ENCODE assay signal across 8 cellular contexts in the genomic region with DNA sequence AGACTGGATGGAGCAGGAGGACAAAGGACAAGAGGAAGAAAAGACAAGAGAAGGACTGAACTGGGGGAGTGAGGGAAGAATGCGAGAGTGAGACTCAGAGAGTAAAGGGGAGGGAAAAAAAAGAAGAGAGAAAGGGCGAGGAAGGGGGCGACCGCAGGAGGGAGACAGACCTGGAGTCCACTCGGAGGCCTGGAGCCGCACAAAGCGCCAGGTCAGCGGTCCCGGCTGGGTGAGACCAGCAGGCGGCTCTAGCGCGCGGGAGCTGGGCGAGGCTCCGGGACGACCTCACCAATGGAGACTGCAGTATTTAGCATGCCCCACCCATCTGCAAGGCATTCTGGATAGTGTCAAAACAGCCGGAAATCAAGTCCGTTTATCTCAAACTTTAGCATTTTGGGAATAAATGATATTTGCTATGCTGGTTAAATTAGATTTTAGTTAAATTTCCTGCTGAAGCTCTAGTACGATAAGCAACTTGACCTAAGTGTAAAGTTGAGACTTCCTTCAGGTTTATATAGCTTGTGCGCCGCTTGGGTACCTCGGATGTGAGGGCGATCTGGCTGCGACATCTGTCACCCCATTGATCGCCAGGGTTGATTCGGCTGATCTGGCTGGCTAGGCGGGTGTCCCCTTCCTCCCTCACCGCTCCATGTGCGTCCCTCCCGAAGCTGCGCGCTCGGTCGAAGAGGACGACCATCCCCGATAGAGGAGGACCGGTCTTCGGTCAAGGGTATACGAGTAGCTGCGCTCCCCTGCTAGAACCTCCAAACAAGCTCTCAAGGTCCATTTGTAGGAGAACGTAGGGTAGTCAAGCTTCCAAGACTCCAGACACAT. TPM values are rescaled to one million over a fixed set of nuclear protein-coding genes. Genes with fewer than 3 reads are reported as not detected.
DNase-seq lines count a peak whose midpoint lies in the region; ATAC-seq and TF ChIP-seq lines count a peak whose summit lies in the region.
"Not testable (repeated sequence)": the region's sequence is repeated elsewhere in the genome, so short reads cannot be mapped to it uniquely, and the experiment has no call there.

A gene with protein sequence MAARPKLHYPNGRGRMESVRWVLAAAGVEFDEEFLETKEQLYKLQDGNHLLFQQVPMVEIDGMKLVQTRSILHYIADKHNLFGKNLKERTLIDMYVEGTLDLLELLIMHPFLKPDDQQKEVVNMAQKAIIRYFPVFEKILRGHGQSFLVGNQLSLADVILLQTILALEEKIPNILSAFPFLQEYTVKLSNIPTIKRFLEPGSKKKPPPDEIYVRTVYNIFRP (minus strand): TSS at position 206 of the 834 bp plus-strand sequence. CDS start 1,041 bp downstream, outside the sequence.

- peaks cover 21% of the 10 kb centered on the region for H3K4me1 Mint-ChIP-seq in neural progenitor cell

- H3K4me3 Mint-ChIP-seq in neural progenitor cell: peak within 1 kb of the TSS; percentile 95

- H3K9me3 ChIP-seq in MM.1S (replicated peaks; ENCODE audit: insufficient read depth, low read length); neural progenitor cell (ENCODE audit: low read depth): not testable (repeated sequence)

- in situ Hi-C loops in G401 (cut with HindIII; ENCODE audit: low sequenced_read_pairs): not testable (repeated sequence)

- not testable (repeated sequence) for H3K9me2 ChIP-seq in MM.1S (replicated peaks; ENCODE audit: insufficient read depth, low read length)

- peak within 1 kb of the TSS; percentile 70 for H3K4me3 ChIP-seq in MM.1S (ENCODE audit: low read length)
- H3K4me3 ChIP-seq in neural progenitor cell: peak within 1 kb of the TSS; percentile 72

- H3K27me3 ChIP-seq in MM.1S (replicated peaks; ENCODE audit: insufficient read depth, low read length); foreskin keratinocyte; neural progenitor cell: not testable (repeated sequence)

- peak; percentile 93 for ATAC-seq in foreskin keratinocyte

- not testable (repeated sequence) for H3K79me2 ChIP-seq in MM.1S (ENCODE audit: low read length)
- peaks cover 14% of the 10 kb centered on the region for H3K79me2 ChIP-seq in neural progenitor cell (ENCODE audit: low read depth)

- H3K4me1 ChIP-seq in MM.1S (ENCODE audit: low read length): not testable (repeated sequence)
- H3K4me1 ChIP-seq in foreskin keratinocyte: peaks cover 13% of the 10 kb centered on the region
- H3K4me1 ChIP-seq in neural progenitor cell: peaks cover 12% of the 10 kb centered on the region

- H3K9me3 Mint-ChIP-seq in neural progenitor cell: not testable (repeated sequence)

- H3K27ac ChIP-seq in MM.1S (ENCODE audit: low read length) (peak within 1 kb of the TSS; percentile 80), foreskin keratinocyte (peak within 1 kb of the TSS; percentile 94), neural progenitor cell (peak within 1 kb of the TSS; percentile 97)

- H3K4me2 ChIP-seq in MM.1S (ENCODE audit: low read depth, low read length) (peak within 1 kb of the TSS; percentile 85), neural progenitor cell (peak within 1 kb of the TSS; percentile 93)

- peaks cover 20% of the 10 kb centered on the region for H3K27me3 Mint-ChIP-seq in neural progenitor cell (ENCODE audit: insufficient read depth, low read depth)

- TF ChIP-seq CTCF in MM.1S (IDR thresholded peaks at IDR 0.05; ENCODE audit: low read length) (peak; percentile 72), foreskin keratinocyte (conservative IDR thresholded peaks at IDR 0.05) (peak; percentile 79), neural progenitor cell (IDR thresholded peaks at IDR 0.05) (peak; percentile 74)

- not testable (repeated sequence) for H3K36me3 ChIP-seq in MM.1S (replicated peaks; ENCODE audit: insufficient read depth, low read length); neural progenitor cell

- H4K20me1 ChIP-seq in MM.1S (ENCODE audit: insufficient read depth, low read length); neural progenitor cell (ENCODE audit: low read depth): not testable (repeated sequence)

- H2AFZ ChIP-seq in MM.1S (ENCODE audit: low read length): peak within 1 kb of the TSS; percentile 92
- H2AFZ ChIP-seq in neural progenitor cell (replicated peaks): peak within 1 kb of the TSS; percentile 83

- peak within 1 kb of the TSS; percentile 77 for H3K9ac ChIP-seq in MM.1S (ENCODE audit: low read length)
- peak within 1 kb of the TSS; percentile 91 for H3K9ac ChIP-seq in neural progenitor cell

- DNase-seq in G401 (ENCODE audit: low spot score): peak; percentile 99
- DNase-seq in HCEC 1CT: peak; percentile 99
- peak; percentile 95 for DNase-seq in MM.1S
- peak; percentile 55 for DNase-seq in SIG-M5 (lab: John Stamatoyannopoulos, UW)
- peak; percentile 45 to 73 (median 64) for DNase-seq in activated naive CD4-positive, alpha-beta T cell (lab: John Stamatoyannopoulos, UW)
- peak; percentile 88 to 95 for DNase-seq in foreskin keratinocyte
- peak; percentile 99 for DNase-seq in neural progenitor cell (ENCODE audit: low spot score)
- peak; percentile 96 for DNase-seq in stromal cell of bone marrow (ENCODE audit: low read depth)

- H3F3A ChIP-seq in MM.1S (ENCODE audit: insufficient read depth, low read length) (peaks cover 11% of the 10 kb centered on the region), neural progenitor cell (ENCODE audit: low read depth) (peaks cover 22% of the 10 kb centered on the region)

- peaks cover 23% of the 10 kb centered on the region for H3K36me3 Mint-ChIP-seq in neural progenitor cell

- H3K27ac Mint-ChIP-seq in neural progenitor cell: peak within 1 kb of the TSS; percentile 99

RNA-seq across cellular contexts. Expression of the gene that starts here (rescaled TPM):
- 37.7 and 42.0 TPM in 2 replicates for total RNA-seq in G401 (2014; rRNA removed; shearing (Covaris generic))
- total RNA-seq in foreskin keratinocyte: 15.0 and 18.8 TPM in 2 replicates
- polyA plus RNA-seq in foreskin keratinocyte: 16.5 and 18.3 TPM in 2 replicates
- total RNA-seq in neural progenitor cell (ENCODE audit: low replicate concordance): 62.2 and 113 TPM in 2 replicates

Comparison
In these comparisons a context has a peak if more than half of its experiments do, and no peak if none do; other contexts are left out.
1. Peak in every context shown above with its lines: DNase-seq, ATAC-seq, H3K4me3 ChIP-seq and H3K27ac ChIP-seq.